ENCODE assay signal across 21 cellular contexts in the genomic region with DNA sequence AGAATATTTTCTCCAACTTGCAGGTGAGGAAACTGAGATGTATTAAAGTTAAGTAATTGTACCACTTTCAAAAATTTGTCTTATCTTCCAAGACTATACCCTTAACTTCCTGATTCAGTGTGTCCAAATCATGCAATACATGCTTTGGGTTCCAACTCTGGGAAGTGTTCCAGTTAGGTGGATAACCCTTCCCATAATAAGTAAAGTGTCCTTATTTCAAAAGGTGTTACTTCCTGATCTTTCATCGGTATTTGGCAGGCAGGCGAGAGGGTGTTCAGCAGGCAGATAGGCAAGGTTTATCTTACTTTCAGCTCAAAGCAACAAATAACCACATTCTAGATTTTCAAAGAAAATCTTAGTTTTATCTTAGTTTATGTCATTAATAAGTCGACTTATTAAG. TPM values are rescaled to one million over a fixed set of nuclear protein-coding genes. Genes with fewer than 3 reads are reported as not detected.
"Had no signal": no experiment of that assay in that cellular context is flagged by ENCODE, and none has a peak within 500 bp of the region (broad histone marks: within the 10 kb centered on the region; RNA-seq: fewer than 3 reads in every experiment).

No MANE protein-coding gene starts in this region.

- H3K4me3 Mint-ChIP-seq: activated B cell treated with CpG ODN at 0.5 μM for 24 hours; activated CD4-positive, alpha-beta T cell treated with anti-CD3 and anti-CD28 coated beads for 36 hours; activated T-cell treated with anti-CD3 and anti-CD28 coated beads, Interleukin-2, amount 50 U/mL, for 24 hours; activated T-helper 17 cell treated with anti-CD3 and anti-CD28 coated beads, Interleukin-2, amount 50 U/mL, for 72 hours; brain; natural killer cell treated with Interleukin-12 subunit alpha and Interleukin-12 subunit beta and Interleukin-15 and Interleukin-18, amount 100 ng/mL, for 72 hours had no signal

- H3K36me3 ChIP-seq: suprapubic skin, tibial nerve had no signal

- H3K4me1 Mint-ChIP-seq: activated B cell treated with CpG ODN at 0.5 μM for 24 hours; activated CD4-positive, alpha-beta T cell treated with anti-CD3 and anti-CD28 coated beads for 36 hours; activated T-helper 17 cell treated with anti-CD3 and anti-CD28 coated beads, Interleukin-2, amount 50 U/mL, for 72 hours had no signal

- H3K4me3 ChIP-seq: psoas muscle, stomach, suprapubic skin, tibial nerve had no signal

- H3K36me3 Mint-ChIP-seq: activated naive CD4-positive, alpha-beta T cell treated with anti-CD3 and anti-CD28 coated beads, Interleukin-2, amount 50 U/mL, for 72 hours; brain; natural killer cell treated with Interleukin-12 subunit alpha and Interleukin-12 subunit beta and Interleukin-15 and Interleukin-18, amount 100 ng/mL, for 72 hours had no signal

- H3K4me1 ChIP-seq: psoas muscle had no signal

- ATAC-seq: activated CD4-positive, alpha-beta T cell treated with anti-CD3 and anti-CD28 coated beads for 36 hours; activated naive CD4-positive, alpha-beta T cell treated with anti-CD3 and anti-CD28 coated beads, Interleukin-2, amount 50 U/mL, for 72 hours; activated T-helper 17 cell treated with anti-CD3 and anti-CD28 coated beads, Interleukin-2, amount 50 U/mL, for 72 hours; natural killer cell treated with Interleukin-12 subunit alpha and Interleukin-12 subunit beta and Interleukin-15 and Interleukin-18, amount 100 ng/mL, for 72 hours had no signal

- DNase-seq: activated B cell treated with CpG ODN at 0.5 μM for 24 hours; activated CD4-positive, alpha-beta T cell treated with anti-CD3 and anti-CD28 coated beads for 36 hours; activated CD4-positive, alpha-beta T cell treated with anti-CD3 and anti-CD28 coated beads, Interleukin-2, amount 50 U/mL, for 4 hours; activated CD8-positive, alpha-beta memory T cell treated with anti-CD3 and anti-CD28 coated beads for 24 hours; activated CD8-positive, alpha-beta memory T cell treated with anti-CD3 and anti-CD28 coated beads, Interleukin-2, amount 50 U/mL, for 4 hours; activated T-cell treated with anti-CD3 and anti-CD28 coated beads, Interleukin-2, amount 50 U/mL, for 24 hours; aorta; central memory CD4-positive, alpha-beta T cell; dorsolateral prefrontal cortex; psoas muscle; right cardiac atrium; stimulated activated CD4-positive, alpha-beta T cell treated with anti-CD3 and anti-CD28 coated beads, Interleukin-1b, Interleukin-23, amount 100 ng/mL, for 48 hours; stomach; T1000 had no signal

- H3K27me3 ChIP-seq: stomach, tibial nerve had no signal

- H3K9me3 ChIP-seq: psoas muscle, stomach, suprapubic skin, tibial nerve had no signal

- H3K27me3 Mint-ChIP-seq: activated T-cell treated with anti-CD3 and anti-CD28 coated beads, Interleukin-2, amount 50 U/mL, for 24 hours had no signal

- H3K9me3 Mint-ChIP-seq: activated B cell treated with CpG ODN at 0.5 μM for 24 hours; activated T-cell treated with anti-CD3 and anti-CD28 coated beads, Interleukin-2, amount 50 U/mL, for 24 hours; brain had no signal

- H3K27ac Mint-ChIP-seq: activated B cell treated with CpG ODN at 0.5 μM for 24 hours; activated CD4-positive, alpha-beta T cell treated with anti-CD3 and anti-CD28 coated beads for 36 hours; activated naive CD4-positive, alpha-beta T cell treated with anti-CD3 and anti-CD28 coated beads, Interleukin-2, amount 50 U/mL, for 72 hours; activated T-cell treated with anti-CD3 and anti-CD28 coated beads, Interleukin-2, amount 50 U/mL, for 24 hours; activated T-helper 17 cell treated with anti-CD3 and anti-CD28 coated beads, Interleukin-2, amount 50 U/mL, for 72 hours; brain; natural killer cell treated with Interleukin-12 subunit alpha and Interleukin-12 subunit beta and Interleukin-15 and Interleukin-18, amount 100 ng/mL, for 72 hours had no signal

- H3K27ac ChIP-seq: dorsolateral prefrontal cortex, psoas muscle, suprapubic skin, tibial nerve had no signal

RNA-seq across cellular contexts. Expression of a gene that starts 46.3 kb away (rescaled TPM):
- total RNA-seq: T-helper 1 cell treated with Interleukin-12 subunit alpha and Interleukin-12 subunit beta and Interleukin-4 antibody, amounts not matched to agents 30 ng/mL and 1 ng/mL, for 36 hours had no signal
